ENCODE assay signal across 24 cellular contexts in the genomic region with DNA sequence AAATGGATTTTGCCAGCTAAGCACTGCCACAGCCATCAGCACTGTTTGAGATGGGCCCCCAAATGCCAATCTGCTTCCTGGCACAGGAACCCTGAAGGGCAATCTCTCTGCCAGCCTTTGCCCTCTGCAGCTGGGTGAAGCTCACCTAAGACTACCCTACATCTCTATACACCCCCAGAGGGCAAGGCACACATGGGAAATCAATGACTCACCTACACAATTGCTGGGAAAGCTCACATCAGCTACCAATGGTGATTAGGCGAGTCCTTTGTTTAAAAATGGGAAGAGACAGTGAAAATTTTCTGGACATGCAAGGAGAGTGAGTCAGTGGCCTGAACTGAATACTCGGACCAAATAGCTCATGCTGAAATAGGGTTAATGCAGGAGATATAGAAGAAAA.
"Had no signal": no experiment of that assay in that cellular context is flagged by ENCODE, and none has a peak within 500 bp of the region (broad histone marks: within the 10 kb centered on the region; RNA-seq: fewer than 3 reads in every experiment).

No MANE protein-coding gene starts in this region.

- ATAC-seq: left lobe of liver; naive thymus-derived CD4-positive, alpha-beta T cell; right lobe of liver; stimulated activated naive B cell treated with anti-CD40 and anti-IgM and Interleukin-4, amounts not matched to agents 10 μg/mL and 1 μg/mL and 100 μg/mL, for 72 hours had no signal

- H3K9me3 ChIP-seq: esophagus squamous epithelium, thoracic aorta, tibial nerve, upper lobe of left lung, uterus had no signal

- DNase-seq: dermis blood vessel endothelial cell; effector memory CD4-positive, alpha-beta T cell; esophagus squamous epithelium; foreskin melanocyte; glutamatergic neuron; hypothalamus; kidney; mesendoderm; midbrain; naive thymus-derived CD4-positive, alpha-beta T cell; nucleus accumbens; right lobe of liver; small intestine; stimulated activated CD4-positive, alpha-beta T cell treated with anti-CD3 and anti-CD28 coated beads, Interleukin-15, amount 100 ng/mL, for 24 hours; stimulated activated CD4-positive, alpha-beta T cell treated with anti-CD3 and anti-CD28 coated beads, Interleukin-2, amount 100 ng/mL, for 48 hours; stimulated activated naive B cell treated with anti-CD40 and anti-IgM and Interleukin-4, amounts not matched to agents 10 μg/mL and 1 μg/mL and 100 μg/mL, for 72 hours; upper lobe of left lung; uterus had no signal

- H3K4me3 ChIP-seq: coronary artery, esophagus squamous epithelium, lung, right lobe of liver, thoracic aorta, tibial nerve, upper lobe of left lung, uterus had no signal

- H3K4me1 ChIP-seq: esophagus squamous epithelium, right lobe of liver, tibial nerve, upper lobe of left lung, uterus had no signal

- H3K36me3 ChIP-seq: esophagus squamous epithelium, right lobe of liver, thoracic aorta, tibial nerve, upper lobe of left lung, uterus had no signal

- H3K27ac ChIP-seq: coronary artery, esophagus squamous epithelium, right lobe of liver, thoracic aorta, tibial nerve, upper lobe of left lung, uterus had no signal

- H3K27me3 ChIP-seq: right lobe of liver, upper lobe of left lung, uterus had no signal

- FAIRE-seq: endothelial cell of umbilical vein, kidney, small intestine had no signal
